ENCODE assay signal across 13 cellular contexts in the genomic region with DNA sequence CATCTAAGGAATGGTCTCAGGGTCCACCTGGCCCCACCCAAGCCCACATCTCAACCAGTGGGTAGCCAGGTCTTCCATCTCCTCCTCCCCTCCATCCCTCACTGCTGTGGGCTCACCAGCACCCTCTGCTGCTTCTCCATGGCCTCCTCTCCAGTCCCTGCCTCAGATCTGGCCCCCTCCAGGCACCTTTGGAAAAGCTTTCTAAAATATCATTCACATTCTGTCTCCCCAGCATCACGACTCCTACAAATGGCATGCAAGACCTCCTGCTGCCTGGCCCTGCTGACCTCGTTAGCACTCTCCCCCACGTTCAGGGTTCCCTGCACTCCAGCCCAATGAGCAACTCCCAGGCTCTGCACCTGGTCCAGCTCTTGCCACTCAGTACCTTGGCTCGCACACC.
DNase-seq lines count a peak whose midpoint lies in the region; ATAC-seq and TF ChIP-seq lines count a peak whose summit lies in the region.
"Had no signal": no experiment of that assay in that cellular context is flagged by ENCODE, and none has a peak within 500 bp of the region (broad histone marks: within the 10 kb centered on the region; RNA-seq: fewer than 3 reads in every experiment).

No MANE protein-coding gene starts in this region.

- TF ChIP-seq CTCF in AG10803 (conservative IDR thresholded peaks at IDR 0.05; ENCODE audit: low read length): no peak; the same call in 1 of the 2 replicates

- H3K4me3 ChIP-seq in AG10803 (ENCODE audit: low read length): no peak overlapping the region
- H3K4me3 ChIP-seq: lower lobe of right lung had no signal

- no peak for ATAC-seq in GM21367 (IDR thresholded peaks at IDR 0.05; ENCODE audit: unreplicated experiment)
- ATAC-seq in HG03159 (IDR thresholded peaks at IDR 0.05; ENCODE audit: unreplicated experiment): no peak
- no peak for ATAC-seq in HG03196 (IDR thresholded peaks at IDR 0.05; ENCODE audit: unreplicated experiment)
- ATAC-seq: lower lobe of right lung had no signal

- DNase-seq in AG10803 (ENCODE audit: low read depth) (peak; percentile 22), HK-2 (ENCODE audit: unreplicated experiment) (peak; percentile 28), astrocyte of the hippocampus (ENCODE audit: low read depth, low spot score) (peak; percentile 8), islet precursor cell (peak; percentile 67), T-helper 9 cell (no peak)
- DNase-seq: activated CD4-positive, alpha-beta T cell treated with anti-CD3 and anti-CD28 coated beads for 48 hours; activated naive CD8-positive, alpha-beta T cell treated with anti-CD3 and anti-CD28 coated beads for 36 hours; GOT3; lower lobe of right lung; NCI-H1694 had no signal
